In genomic region chr7:132498319-132498718, GRCh38 we compare ENCODE assay signal across 35 cellular contexts.
"Had no signal": no experiment of that assay in that cellular context is flagged by ENCODE, and none has a peak within 500 bp of the region (broad histone marks: within the 10 kb centered on the region; RNA-seq: fewer than 3 reads in every experiment).

No MANE protein-coding gene starts in this region.

- FAIRE-seq: bronchial epithelial cell, TTC549 had no signal

- H3K27me3 ChIP-seq: ascending aorta, cardiac muscle cell had no signal

- H3K36me3 ChIP-seq: ascending aorta, cardiac muscle cell had no signal

- H3K9me3 Mint-ChIP-seq: activated B cell treated with CpG ODN at 0.5 μM for 24 hours; activated CD4-positive, alpha-beta memory T cell treated with anti-CD3 and anti-CD28 coated beads for 36 hours; activated CD8-positive, alpha-beta T cell treated with anti-CD3 and anti-CD28 coated beads for 36 hours; activated naive CD4-positive, alpha-beta T cell treated with anti-CD3 and anti-CD28 coated beads, Interleukin-2, amount 10 ng/mL, durations not matched to agents 7 days and 5 days; activated naive CD4-positive, alpha-beta T cell treated with anti-CD3 and anti-CD28 coated beads, Interleukin-2, amount 50 U/mL, for 24 hours; activated naive CD8-positive, alpha-beta T cell treated with anti-CD3 and anti-CD28 coated beads, Interleukin-2, amount 10 ng/mL, durations not matched to agents 7 days and 5 days; activated naive CD8-positive, alpha-beta T cell treated with anti-CD3 and anti-CD28 coated beads, Interleukin-2, amount 50 U/mL, for 24 hours; activated T-cell treated with anti-CD3 and anti-CD28 coated beads, Interleukin-2, amount 50 U/mL, for 4 hours; activated T-cell treated with anti-CD3 and anti-CD28 coated beads, Interleukin-2, amount 50 U/mL, for 72 hours; activated T-helper 1 cell treated with anti-CD3 and anti-CD28 coated beads, Interleukin-12 subunit alpha, Interleukin-12 subunit beta, Interleukin-2, Interleukin-4 antibody, amounts not matched to agents 30 ng/mL and 10 ng/mL and 1 ng/mL, durations not matched to agents 14 hours and 24 hours and 36 hours; activated T-helper 17 cell treated with anti-CD3 and anti-CD28 coated beads, Interleukin-2, amount 50 U/mL, for 72 hours; central memory CD8-positive, alpha-beta T cell; T-helper 1 cell treated with Interleukin-12 subunit alpha and Interleukin-12 subunit beta and Interleukin-4 antibody, amounts not matched to agents 30 μg/mL and 1 μg/mL, for 36 hours; T-helper 2 cell treated with Interferon-gamma antibody and Interleukin-4, amounts not matched to agents 5 μg/mL and 100 μg/mL, for 36 hours had no signal

- DNase-seq: activated B cell treated with CpG ODN at 0.5 μM for 24 hours; activated CD4-positive, alpha-beta memory T cell treated with anti-CD3 and anti-CD28 coated beads for 36 hours; activated CD4-positive, alpha-beta T cell treated with anti-CD3 and anti-CD28 coated beads for 48 hours; activated CD4-positive, alpha-beta T cell treated with anti-CD3 and anti-CD28 coated beads, Interleukin-2, amount 50 U/mL, for 1 hour; activated CD4-positive, alpha-beta T cell treated with anti-CD3 and anti-CD28 coated beads, Interleukin-2, amount 50 U/mL, for 4 hours; activated CD4-positive, CD25-positive, alpha-beta regulatory T cell treated with anti-CD3 and anti-CD28 coated beads, Interleukin-2, amount 50 U/mL, for 72 hours; activated CD8-positive, alpha-beta memory T cell treated with anti-CD3 and anti-CD28 coated beads, Interleukin-2, amount 50 U/mL, for 4 hours; activated CD8-positive, alpha-beta T cell treated with anti-CD3 and anti-CD28 coated beads for 36 hours; activated gamma-delta T cell; activated naive CD4-positive, alpha-beta T cell treated with anti-CD3 and anti-CD28 coated beads, Interleukin-2, amount 10 ng/mL, durations not matched to agents 7 days and 5 days; activated naive CD4-positive, alpha-beta T cell treated with Interleukin-2 at 50 U/mL for 16 hours; activated naive CD8-positive, alpha-beta T cell treated with anti-CD3 and anti-CD28 coated beads, Interleukin-2, amount 10 ng/mL, durations not matched to agents 7 days and 5 days; activated naive CD8-positive, alpha-beta T cell treated with anti-CD3 and anti-CD28 coated beads, Interleukin-2, amount 50 U/mL, for 24 hours; activated T-cell treated with anti-CD3 and anti-CD28 coated beads for 4 hours; activated T-cell treated with anti-CD3 and anti-CD28 coated beads, Interleukin-2, amount 50 U/mL, for 1 hour; activated T-cell treated with anti-CD3 and anti-CD28 coated beads, Interleukin-2, amount 50 U/mL, for 4 hours; activated T-cell treated with anti-CD3 and anti-CD28 coated beads, Interleukin-2, amount 50 U/mL, for 72 hours; anterior cingulate cortex; cerebellar nuclear complex; T-helper 1 cell; T-helper 2 cell; T-helper 9 cell had no signal

- H3K27ac ChIP-seq: ascending aorta, cardiac muscle cell, VCaP had no signal

- H3K36me3 Mint-ChIP-seq: activated CD4-positive, alpha-beta memory T cell treated with anti-CD3 and anti-CD28 coated beads for 36 hours; activated naive CD8-positive, alpha-beta T cell; brain had no signal

- H3K4me3 Mint-ChIP-seq: activated B cell treated with CpG ODN at 0.5 μM for 24 hours; activated CD4-positive, alpha-beta memory T cell treated with anti-CD3 and anti-CD28 coated beads for 36 hours; activated CD8-positive, alpha-beta T cell treated with anti-CD3 and anti-CD28 coated beads for 36 hours; activated naive CD4-positive, alpha-beta T cell treated with anti-CD3 and anti-CD28 coated beads, Interleukin-2, amount 10 ng/mL, durations not matched to agents 7 days and 5 days; activated naive CD4-positive, alpha-beta T cell treated with anti-CD3 and anti-CD28 coated beads, Interleukin-2, amount 50 U/mL, for 24 hours; activated naive CD8-positive, alpha-beta T cell; activated naive CD8-positive, alpha-beta T cell treated with anti-CD3 and anti-CD28 coated beads, Interleukin-2, amount 10 ng/mL, durations not matched to agents 7 days and 5 days; activated naive CD8-positive, alpha-beta T cell treated with anti-CD3 and anti-CD28 coated beads, Interleukin-2, amount 50 U/mL, for 24 hours; activated T-cell treated with anti-CD3 and anti-CD28 coated beads, Interleukin-2, amount 50 U/mL, for 4 hours; activated T-cell treated with anti-CD3 and anti-CD28 coated beads, Interleukin-2, amount 50 U/mL, for 72 hours; activated T-helper 1 cell treated with anti-CD3 and anti-CD28 coated beads, Interleukin-12 subunit alpha, Interleukin-12 subunit beta, Interleukin-2, Interleukin-4 antibody, amounts not matched to agents 30 ng/mL and 10 ng/mL and 1 ng/mL, durations not matched to agents 14 hours and 24 hours and 36 hours; activated T-helper 17 cell treated with anti-CD3 and anti-CD28 coated beads, Interleukin-2, amount 50 U/mL, for 72 hours; brain; central memory CD8-positive, alpha-beta T cell; T-helper 1 cell treated with Interleukin-12 subunit alpha and Interleukin-12 subunit beta and Interleukin-4 antibody, amounts not matched to agents 30 μg/mL and 1 μg/mL, for 36 hours; T-helper 2 cell treated with Interferon-gamma antibody and Interleukin-4, amounts not matched to agents 5 μg/mL and 100 μg/mL, for 36 hours had no signal

- H3K4me3 ChIP-seq: ascending aorta, cardiac muscle cell had no signal

- ATAC-seq: activated CD8-positive, alpha-beta T cell treated with anti-CD3 and anti-CD28 coated beads for 36 hours; activated naive CD8-positive, alpha-beta T cell treated with anti-CD3 and anti-CD28 coated beads, Interleukin-2, amount 50 U/mL, for 24 hours; activated T-cell treated with anti-CD3 and anti-CD28 coated beads, Interleukin-2, amount 50 U/mL, for 4 hours; activated T-cell treated with anti-CD3 and anti-CD28 coated beads, Interleukin-2, amount 50 U/mL, for 72 hours; activated T-helper 17 cell treated with anti-CD3 and anti-CD28 coated beads, Interleukin-2, amount 50 U/mL, for 72 hours had no signal

- H3K27me3 Mint-ChIP-seq: activated B cell treated with CpG ODN at 0.5 μM for 24 hours; activated CD4-positive, alpha-beta memory T cell treated with anti-CD3 and anti-CD28 coated beads for 36 hours; activated CD8-positive, alpha-beta T cell treated with anti-CD3 and anti-CD28 coated beads for 36 hours; activated naive CD4-positive, alpha-beta T cell treated with anti-CD3 and anti-CD28 coated beads, Interleukin-2, amount 50 U/mL, for 24 hours; activated naive CD8-positive, alpha-beta T cell; activated naive CD8-positive, alpha-beta T cell treated with anti-CD3 and anti-CD28 coated beads, Interleukin-2, amount 50 U/mL, for 24 hours; activated T-helper 17 cell treated with anti-CD3 and anti-CD28 coated beads, Interleukin-2, amount 50 U/mL, for 72 hours; central memory CD8-positive, alpha-beta T cell had no signal

- H3K9me3 ChIP-seq: ascending aorta had no signal

- H3K4me1 Mint-ChIP-seq: activated B cell treated with CpG ODN at 0.5 μM for 24 hours; activated naive CD4-positive, alpha-beta T cell treated with anti-CD3 and anti-CD28 coated beads, Interleukin-2, amount 50 U/mL, for 24 hours; activated naive CD8-positive, alpha-beta T cell treated with anti-CD3 and anti-CD28 coated beads, Interleukin-2, amount 50 U/mL, for 24 hours; activated T-helper 17 cell treated with anti-CD3 and anti-CD28 coated beads, Interleukin-2, amount 50 U/mL, for 72 hours; central memory CD8-positive, alpha-beta T cell had no signal

- H3K27ac Mint-ChIP-seq: activated B cell treated with CpG ODN at 0.5 μM for 24 hours; activated CD4-positive, alpha-beta memory T cell treated with anti-CD3 and anti-CD28 coated beads for 36 hours; activated CD8-positive, alpha-beta T cell treated with anti-CD3 and anti-CD28 coated beads for 36 hours; activated naive CD4-positive, alpha-beta T cell treated with anti-CD3 and anti-CD28 coated beads, Interleukin-2, amount 10 ng/mL, durations not matched to agents 7 days and 5 days; activated naive CD4-positive, alpha-beta T cell treated with anti-CD3 and anti-CD28 coated beads, Interleukin-2, amount 50 U/mL, for 24 hours; activated naive CD8-positive, alpha-beta T cell; activated naive CD8-positive, alpha-beta T cell treated with anti-CD3 and anti-CD28 coated beads, Interleukin-2, amount 10 ng/mL, durations not matched to agents 7 days and 5 days; activated naive CD8-positive, alpha-beta T cell treated with anti-CD3 and anti-CD28 coated beads, Interleukin-2, amount 50 U/mL, for 24 hours; activated T-cell treated with anti-CD3 and anti-CD28 coated beads, Interleukin-2, amount 50 U/mL, for 72 hours; activated T-helper 1 cell treated with anti-CD3 and anti-CD28 coated beads, Interleukin-12 subunit alpha, Interleukin-12 subunit beta, Interleukin-2, Interleukin-4 antibody, amounts not matched to agents 30 ng/mL and 10 ng/mL and 1 ng/mL, durations not matched to agents 14 hours and 24 hours and 36 hours; activated T-helper 17 cell treated with anti-CD3 and anti-CD28 coated beads, Interleukin-2, amount 50 U/mL, for 72 hours; T-helper 1 cell treated with Interleukin-12 subunit alpha and Interleukin-12 subunit beta and Interleukin-4 antibody, amounts not matched to agents 30 μg/mL and 1 μg/mL, for 36 hours; T-helper 2 cell treated with Interferon-gamma antibody and Interleukin-4, amounts not matched to agents 5 μg/mL and 100 μg/mL, for 36 hours had no signal
